Comparison of ENCODE assay signal across 1 cellular context in the genomic region with DNA sequence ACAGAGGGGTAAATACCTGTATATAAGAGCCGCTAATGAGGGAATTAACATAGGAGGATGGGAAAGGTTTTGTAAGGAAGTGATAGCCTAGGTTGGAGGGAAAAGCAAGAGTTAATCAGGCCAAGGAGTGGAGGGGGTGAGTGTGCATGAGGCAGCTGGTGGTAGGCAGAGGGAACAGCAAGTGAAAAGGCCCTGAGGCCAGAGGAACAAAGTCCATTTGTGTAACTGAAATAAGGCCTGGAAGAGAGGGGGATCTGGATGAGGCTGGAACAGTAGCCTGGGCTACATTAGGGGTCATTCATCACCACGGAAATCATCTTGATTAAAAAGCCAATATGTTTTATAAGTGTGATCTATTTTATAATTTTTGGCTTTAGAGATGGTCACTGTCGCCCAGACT.
A peak's percentile ranks its signal among the peaks of the same experiment; 100 is the strongest.
TF ChIP-seq lines count a peak whose summit lies in the region.

No MANE protein-coding gene starts in this region.

TF ChIP-seq in H1, 55 proteins besides CTCF, POLR2A, EP300 and RAD21:
- no peak for TF ChIP-seq BRCA1 (IDR thresholded peaks at IDR 0.05; ENCODE audit: low read depth, low read length)
- peak; percentile 76; the same call in 1 of the 2 replicates for TF ChIP-seq KDM1A (IDR thresholded peaks at IDR 0.05; ENCODE audit: borderline replicate concordance, low read length)
- no peak for TF ChIP-seq MAFK (IDR thresholded peaks at IDR 0.05; ENCODE audit: low read depth, low read length)
